1 cellular context compared by ENCODE assay signal in genomic region chr11:3050386-3051325, GRCh38.
A peak's percentile ranks its signal among the peaks of the same experiment; 100 is the strongest.
TF ChIP-seq lines count a peak whose summit lies in the region.

No MANE protein-coding gene starts in this region.

TF ChIP-seq in GM12878, 131 proteins besides CTCF, POLR2A, EP300 and RAD21:
- TF ChIP-seq MLLT1 (IDR thresholded peaks at IDR 0.05) (peak; percentile 32; the same call in 1 of the 2 replicates), HDAC6 (IDR thresholded peaks at IDR 0.05; ENCODE audit: unreplicated experiment) (no peak), TCF7 (IDR thresholded peaks at IDR 0.05; ENCODE audit: borderline replicate concordance) (no peak), MEF2B (IDR thresholded peaks at IDR 0.05; ENCODE audit: partially characterized antibody, poor library complexity, severe bottlenecking) (peak; percentile 16)
